16 cellular contexts compared by ENCODE assay signal in the genomic region with DNA sequence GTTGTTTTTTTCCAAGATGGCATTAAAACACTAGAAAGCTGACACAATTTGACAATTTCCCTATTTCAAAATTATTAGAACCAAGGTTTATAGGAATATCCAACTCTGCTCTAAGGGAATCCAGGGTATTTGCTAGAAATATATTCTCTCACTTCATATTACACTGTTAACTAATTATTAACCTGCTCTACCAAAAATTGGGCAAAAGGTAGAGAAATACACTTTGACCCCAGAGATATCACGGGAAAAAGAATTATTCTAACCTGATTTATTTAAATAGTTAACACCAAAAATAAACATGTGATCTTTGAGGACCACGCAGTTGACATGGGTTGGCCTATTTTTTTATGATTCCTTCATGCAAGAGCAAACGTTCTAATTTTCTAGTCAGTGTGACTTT. TPM values are rescaled to one million over a fixed set of nuclear protein-coding genes. Genes with fewer than 3 reads are reported as not detected.
"Had no signal": no experiment of that assay in that cellular context is flagged by ENCODE, and none has a peak within 500 bp of the region (broad histone marks: within the 10 kb centered on the region; RNA-seq: fewer than 3 reads in every experiment).

No MANE protein-coding gene starts in this region.

- H3K9me3 ChIP-seq: lower lobe of right lung, ovary had no signal

- H3K4me3 ChIP-seq: lower lobe of right lung, ovary had no signal

- H3K36me3 ChIP-seq: brain microvascular endothelial cell, lower lobe of right lung, ovary had no signal

- DNase-seq: activated CD4-positive, alpha-beta T cell treated with anti-CD3 and anti-CD28 coated beads, Interleukin-2, amount 10 ng/mL, durations not matched to agents 7 days and 5 days; activated naive CD8-positive, alpha-beta T cell treated with anti-CD3 and anti-CD28 coated beads for 36 hours; amygdala; brain microvascular endothelial cell; cerebellar nuclear complex; hypothalamus; lower lobe of right lung; ovary; stimulated activated CD4-positive, alpha-beta T cell treated with anti-CD3 and anti-CD28 coated beads, Interleukin-4, amount 100 ng/mL, for 4 hours; stimulated activated CD8-positive, alpha-beta memory T cell treated with anti-CD3 and anti-CD28 coated beads, Interleukin-4, amount 100 ng/mL, for 48 hours had no signal

- H3K27ac Mint-ChIP-seq: activated CD4-positive, alpha-beta T cell treated with anti-CD3 and anti-CD28 coated beads, Interleukin-2, amount 10 ng/mL, durations not matched to agents 7 days and 5 days; activated naive CD8-positive, alpha-beta T cell treated with anti-CD3 and anti-CD28 coated beads for 36 hours; activated T-helper 1 cell treated with anti-CD3 and anti-CD28 coated beads, Interleukin-12 subunit alpha, Interleukin-12 subunit beta, Interleukin-2, Interleukin-4 antibody, amounts not matched to agents 30 ng/mL and 10 ng/mL and 1 ng/mL, durations not matched to agents 14 hours and 24 hours and 36 hours; dendritic cell treated with granulocyte-macrophage colony-stimulating factor and Interleukin-4, amounts not matched to agents 40 ng/mL and 50 ng/mL, for 4 days; stimulated activated naive CD8-positive, alpha-beta T cell treated with anti-CD3 and anti-CD28 coated beads, Interleukin-15, Interleukin-2, amounts not matched to agents 100 ng/mL and 50 ng/mL, for 24 hours had no signal

- H3K4me1 Mint-ChIP-seq: activated CD4-positive, alpha-beta T cell treated with anti-CD3 and anti-CD28 coated beads, Interleukin-2, amount 10 ng/mL, durations not matched to agents 7 days and 5 days; activated naive CD8-positive, alpha-beta T cell treated with anti-CD3 and anti-CD28 coated beads for 36 hours had no signal

- H3K27me3 Mint-ChIP-seq: activated CD4-positive, alpha-beta T cell treated with anti-CD3 and anti-CD28 coated beads, Interleukin-2, amount 10 ng/mL, durations not matched to agents 7 days and 5 days; dendritic cell treated with granulocyte-macrophage colony-stimulating factor and Interleukin-4, amounts not matched to agents 40 ng/mL and 50 ng/mL, for 4 days; stimulated activated naive CD8-positive, alpha-beta T cell treated with anti-CD3 and anti-CD28 coated beads, Interleukin-15, Interleukin-2, amounts not matched to agents 100 ng/mL and 50 ng/mL, for 24 hours had no signal

- H3K4me1 ChIP-seq: lower lobe of right lung had no signal

- H3K9me3 Mint-ChIP-seq: activated CD4-positive, alpha-beta T cell treated with anti-CD3 and anti-CD28 coated beads, Interleukin-2, amount 10 ng/mL, durations not matched to agents 7 days and 5 days; activated naive CD8-positive, alpha-beta T cell treated with anti-CD3 and anti-CD28 coated beads for 36 hours; activated T-helper 1 cell treated with anti-CD3 and anti-CD28 coated beads, Interleukin-12 subunit alpha, Interleukin-12 subunit beta, Interleukin-2, Interleukin-4 antibody, amounts not matched to agents 30 ng/mL and 10 ng/mL and 1 ng/mL, durations not matched to agents 14 hours and 24 hours and 36 hours; dendritic cell treated with granulocyte-macrophage colony-stimulating factor and Interleukin-4, amounts not matched to agents 40 ng/mL and 50 ng/mL, for 4 days; neural crest cell; stimulated activated naive CD8-positive, alpha-beta T cell treated with anti-CD3 and anti-CD28 coated beads, Interleukin-15, Interleukin-2, amounts not matched to agents 100 ng/mL and 50 ng/mL, for 24 hours had no signal

- H3K36me3 Mint-ChIP-seq: activated naive CD8-positive, alpha-beta T cell treated with anti-CD3 and anti-CD28 coated beads for 36 hours had no signal

- H3K27me3 ChIP-seq: brain microvascular endothelial cell, ovary had no signal

- H3K27ac ChIP-seq: epithelial cell of prostate had no signal

- H3K4me3 Mint-ChIP-seq: activated CD4-positive, alpha-beta T cell treated with anti-CD3 and anti-CD28 coated beads, Interleukin-2, amount 10 ng/mL, durations not matched to agents 7 days and 5 days; activated naive CD8-positive, alpha-beta T cell treated with anti-CD3 and anti-CD28 coated beads for 36 hours; activated T-helper 1 cell treated with anti-CD3 and anti-CD28 coated beads, Interleukin-12 subunit alpha, Interleukin-12 subunit beta, Interleukin-2, Interleukin-4 antibody, amounts not matched to agents 30 ng/mL and 10 ng/mL and 1 ng/mL, durations not matched to agents 14 hours and 24 hours and 36 hours; dendritic cell treated with granulocyte-macrophage colony-stimulating factor and Interleukin-4, amounts not matched to agents 40 ng/mL and 50 ng/mL, for 4 days; neural crest cell; stimulated activated naive CD8-positive, alpha-beta T cell treated with anti-CD3 and anti-CD28 coated beads, Interleukin-15, Interleukin-2, amounts not matched to agents 100 ng/mL and 50 ng/mL, for 24 hours had no signal

- ATAC-seq: lower lobe of right lung had no signal

RNA-seq across cellular contexts. Expression of a gene that starts 21.6 kb away (rescaled TPM):
- total RNA-seq: activated CD4-positive, alpha-beta T cell treated with anti-CD3 and anti-CD28 coated beads, Interleukin-2, amount 10 ng/mL, durations not matched to agents 7 days and 5 days; activated CD8-positive, alpha-beta memory T cell treated with anti-CD3 and anti-CD28 coated beads for 36 hours; activated T-helper 1 cell treated with anti-CD3 and anti-CD28 coated beads, Interleukin-12 subunit alpha, Interleukin-12 subunit beta, Interleukin-2, Interleukin-4 antibody, amounts not matched to agents 30 ng/mL and 10 ng/mL and 1 ng/mL, durations not matched to agents 14 hours and 24 hours and 36 hours had no signal
